Comparison of ENCODE assay signal across 1 cellular context in the genomic region with DNA sequence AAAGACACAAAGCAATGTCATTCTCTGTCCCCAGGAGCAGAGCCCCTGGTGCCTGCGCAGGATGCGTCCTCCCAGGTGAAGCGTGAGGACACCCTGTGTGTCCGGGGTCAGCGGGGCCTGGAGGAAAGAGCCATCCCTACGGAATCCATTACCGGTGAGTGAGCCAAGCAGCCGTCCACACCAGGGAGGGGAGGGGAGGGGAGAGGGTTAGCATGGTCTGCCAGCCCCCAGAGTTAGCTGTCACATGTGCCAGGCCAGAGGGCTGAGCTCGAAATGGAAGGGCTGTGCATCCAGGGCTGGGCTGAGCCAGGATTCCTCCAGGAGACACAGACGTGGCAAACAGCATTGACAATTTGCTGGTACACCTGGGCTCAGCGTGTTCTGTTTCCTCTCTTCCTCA.
A peak's percentile ranks its signal among the peaks of the same experiment; 100 is the strongest.
TF ChIP-seq lines count a peak whose summit lies in the region.

No MANE protein-coding gene starts in this region.

TF ChIP-seq in K562, 482 proteins besides CTCF, POLR2A, EP300 and RAD21:
- TF ChIP-seq POLR2G (IDR thresholded peaks at IDR 0.05; ENCODE audit: low read depth, low read length) (peak; percentile 41; the same call in 1 of the 2 replicates), MAZ (CRISPR knock-in tag; conservative IDR thresholded peaks at IDR 0.05 in 1 of 2, IDR thresholded peaks at IDR 0.05 in 1 of 2) (no peak)
- TF ChIP-seq, protein P1, sequence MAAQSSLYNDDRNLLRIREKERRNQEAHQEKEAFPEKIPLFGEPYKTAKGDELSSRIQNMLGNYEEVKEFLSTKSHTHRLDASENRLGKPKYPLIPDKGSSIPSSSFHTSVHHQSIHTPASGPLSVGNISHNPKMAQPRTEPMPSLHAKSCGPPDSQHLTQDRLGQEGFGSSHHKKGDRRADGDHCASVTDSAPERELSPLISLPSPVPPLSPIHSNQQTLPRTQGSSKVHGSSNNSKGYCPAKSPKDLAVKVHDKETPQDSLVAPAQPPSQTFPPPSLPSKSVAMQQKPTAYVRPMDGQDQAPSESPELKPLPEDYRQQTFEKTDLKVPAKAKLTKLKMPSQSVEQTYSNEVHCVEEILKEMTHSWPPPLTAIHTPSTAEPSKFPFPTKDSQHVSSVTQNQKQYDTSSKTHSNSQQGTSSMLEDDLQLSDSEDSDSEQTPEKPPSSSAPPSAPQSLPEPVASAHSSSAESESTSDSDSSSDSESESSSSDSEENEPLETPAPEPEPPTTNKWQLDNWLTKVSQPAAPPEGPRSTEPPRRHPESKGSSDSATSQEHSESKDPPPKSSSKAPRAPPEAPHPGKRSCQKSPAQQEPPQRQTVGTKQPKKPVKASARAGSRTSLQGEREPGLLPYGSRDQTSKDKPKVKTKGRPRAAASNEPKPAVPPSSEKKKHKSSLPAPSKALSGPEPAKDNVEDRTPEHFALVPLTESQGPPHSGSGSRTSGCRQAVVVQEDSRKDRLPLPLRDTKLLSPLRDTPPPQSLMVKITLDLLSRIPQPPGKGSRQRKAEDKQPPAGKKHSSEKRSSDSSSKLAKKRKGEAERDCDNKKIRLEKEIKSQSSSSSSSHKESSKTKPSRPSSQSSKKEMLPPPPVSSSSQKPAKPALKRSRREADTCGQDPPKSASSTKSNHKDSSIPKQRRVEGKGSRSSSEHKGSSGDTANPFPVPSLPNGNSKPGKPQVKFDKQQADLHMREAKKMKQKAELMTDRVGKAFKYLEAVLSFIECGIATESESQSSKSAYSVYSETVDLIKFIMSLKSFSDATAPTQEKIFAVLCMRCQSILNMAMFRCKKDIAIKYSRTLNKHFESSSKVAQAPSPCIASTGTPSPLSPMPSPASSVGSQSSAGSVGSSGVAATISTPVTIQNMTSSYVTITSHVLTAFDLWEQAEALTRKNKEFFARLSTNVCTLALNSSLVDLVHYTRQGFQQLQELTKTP (IDR thresholded peaks at IDR 0.05; ENCODE audit: low read depth in 1 of 2, partially characterized antibody in 2 of 2): no peak
- TF ChIP-seq, protein P2, sequence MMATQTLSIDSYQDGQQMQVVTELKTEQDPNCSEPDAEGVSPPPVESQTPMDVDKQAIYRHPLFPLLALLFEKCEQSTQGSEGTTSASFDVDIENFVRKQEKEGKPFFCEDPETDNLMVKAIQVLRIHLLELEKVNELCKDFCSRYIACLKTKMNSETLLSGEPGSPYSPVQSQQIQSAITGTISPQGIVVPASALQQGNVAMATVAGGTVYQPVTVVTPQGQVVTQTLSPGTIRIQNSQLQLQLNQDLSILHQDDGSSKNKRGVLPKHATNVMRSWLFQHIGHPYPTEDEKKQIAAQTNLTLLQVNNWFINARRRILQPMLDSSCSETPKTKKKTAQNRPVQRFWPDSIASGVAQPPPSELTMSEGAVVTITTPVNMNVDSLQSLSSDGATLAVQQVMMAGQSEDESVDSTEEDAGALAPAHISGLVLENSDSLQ (IDR thresholded peaks at IDR 0.05): no peak
- TF ChIP-seq, protein P3, sequence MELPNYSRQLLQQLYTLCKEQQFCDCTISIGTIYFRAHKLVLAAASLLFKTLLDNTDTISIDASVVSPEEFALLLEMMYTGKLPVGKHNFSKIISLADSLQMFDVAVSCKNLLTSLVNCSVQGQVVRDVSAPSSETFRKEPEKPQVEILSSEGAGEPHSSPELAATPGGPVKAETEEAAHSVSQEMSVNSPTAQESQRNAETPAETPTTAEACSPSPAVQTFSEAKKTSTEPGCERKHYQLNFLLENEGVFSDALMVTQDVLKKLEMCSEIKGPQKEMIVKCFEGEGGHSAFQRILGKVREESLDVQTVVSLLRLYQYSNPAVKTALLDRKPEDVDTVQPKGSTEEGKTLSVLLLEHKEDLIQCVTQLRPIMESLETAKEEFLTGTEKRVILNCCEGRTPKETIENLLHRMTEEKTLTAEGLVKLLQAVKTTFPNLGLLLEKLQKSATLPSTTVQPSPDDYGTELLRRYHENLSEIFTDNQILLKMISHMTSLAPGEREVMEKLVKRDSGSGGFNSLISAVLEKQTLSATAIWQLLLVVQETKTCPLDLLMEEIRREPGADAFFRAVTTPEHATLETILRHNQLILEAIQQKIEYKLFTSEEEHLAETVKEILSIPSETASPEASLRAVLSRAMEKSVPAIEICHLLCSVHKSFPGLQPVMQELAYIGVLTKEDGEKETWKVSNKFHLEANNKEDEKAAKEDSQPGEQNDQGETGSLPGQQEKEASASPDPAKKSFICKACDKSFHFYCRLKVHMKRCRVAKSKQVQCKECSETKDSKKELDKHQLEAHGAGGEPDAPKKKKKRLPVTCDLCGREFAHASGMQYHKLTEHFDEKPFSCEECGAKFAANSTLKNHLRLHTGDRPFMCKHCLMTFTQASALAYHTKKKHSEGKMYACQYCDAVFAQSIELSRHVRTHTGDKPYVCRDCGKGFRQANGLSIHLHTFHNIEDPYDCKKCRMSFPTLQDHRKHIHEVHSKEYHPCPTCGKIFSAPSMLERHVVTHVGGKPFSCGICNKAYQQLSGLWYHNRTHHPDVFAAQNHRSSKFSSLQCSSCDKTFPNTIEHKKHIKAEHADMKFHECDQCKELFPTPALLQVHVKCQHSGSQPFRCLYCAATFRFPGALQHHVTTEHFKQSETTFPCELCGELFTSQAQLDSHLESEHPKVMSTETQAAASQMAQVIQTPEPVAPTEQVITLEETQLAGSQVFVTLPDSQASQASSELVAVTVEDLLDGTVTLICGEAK (IDR thresholded peaks at IDR 0.05): no peak
- TF ChIP-seq, protein P3 (CRISPR knock-in tag; IDR thresholded peaks at IDR 0.05): peak; percentile 22; the same call in 1 of the 2 replicates
- TF ChIP-seq, protein P4, sequence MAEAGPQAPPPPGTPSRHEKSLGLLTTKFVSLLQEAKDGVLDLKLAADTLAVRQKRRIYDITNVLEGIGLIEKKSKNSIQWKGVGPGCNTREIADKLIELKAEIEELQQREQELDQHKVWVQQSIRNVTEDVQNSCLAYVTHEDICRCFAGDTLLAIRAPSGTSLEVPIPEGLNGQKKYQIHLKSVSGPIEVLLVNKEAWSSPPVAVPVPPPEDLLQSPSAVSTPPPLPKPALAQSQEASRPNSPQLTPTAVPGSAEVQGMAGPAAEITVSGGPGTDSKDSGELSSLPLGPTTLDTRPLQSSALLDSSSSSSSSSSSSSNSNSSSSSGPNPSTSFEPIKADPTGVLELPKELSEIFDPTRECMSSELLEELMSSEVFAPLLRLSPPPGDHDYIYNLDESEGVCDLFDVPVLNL (CRISPR knock-in tag; IDR thresholded peaks at IDR 0.05; ENCODE audit: low read depth): 0 out of 2 replicates have a peak, but pooled peaks have one; percentile 9
